11 cellular contexts compared by ENCODE assay signal in genomic region chr22:36395922-36396321, GRCh38. TPM values are rescaled to one million over a fixed set of nuclear protein-coding genes. Genes with fewer than 3 reads are reported as not detected.
DNase-seq lines count a peak whose midpoint lies in the region; ATAC-seq lines count a peak whose summit lies in the region.
"Had no signal": no experiment of that assay in that cellular context is flagged by ENCODE, and none has a peak within 500 bp of the region (broad histone marks: within the 10 kb centered on the region; RNA-seq: fewer than 3 reads in every experiment).

No MANE protein-coding gene starts in this region.

- H2AFZ ChIP-seq in trophoblast cell (ENCODE audit: insufficient read depth, low read length, poor library complexity) = no peak overlapping the region

- peak overlapping the region; percentile 2 for H2BK120ac ChIP-seq in trophoblast cell (ENCODE audit: insufficient read depth, low read length, poor library complexity)

- no peak overlapping the region for H4K91ac ChIP-seq in trophoblast cell (ENCODE audit: low read depth, low read length)

- H3K9me3 ChIP-seq in trophoblast cell (ENCODE audit: insufficient read depth, low read depth, low read length) = no peaks in the 10 kb centered on the region

- H3K4me1 ChIP-seq in trophoblast cell (ENCODE audit: control insufficient read depth in 1 of 2, insufficient read depth in 2 of 2, low read length in 2 of 2) = peaks cover 24 to 25% of the 10 kb centered on the region in 2 experiments

- no peak overlapping the region for H2BK5ac ChIP-seq in trophoblast cell (ENCODE audit: low read depth, low read length, poor library complexity)

- H3K79me2 ChIP-seq in trophoblast cell (ENCODE audit: control insufficient read depth, insufficient read depth, low read length, poor library complexity) = no peaks in the 10 kb centered on the region

- H3K4me3 ChIP-seq in trophoblast cell (ENCODE audit: low read depth, low read length) = no peak overlapping the region

- H3K4me2 ChIP-seq in trophoblast cell (ENCODE audit: low read length) = no peak overlapping the region

- H4K8ac ChIP-seq in trophoblast cell (ENCODE audit: low read depth, low read length) = no peak overlapping the region

- peaks cover 5% of the 10 kb centered on the region for H3K79me1 ChIP-seq in trophoblast cell (ENCODE audit: low read length)

- H3K9ac ChIP-seq in trophoblast cell (ENCODE audit: low read length) = no peak overlapping the region

- H3K23ac ChIP-seq in trophoblast cell (ENCODE audit: low read length) = no peak overlapping the region

- no peak overlapping the region for H2AK5ac ChIP-seq in trophoblast cell (ENCODE audit: low read length)

- H2BK12ac ChIP-seq in trophoblast cell (ENCODE audit: low read length) = no peak overlapping the region

- no peak for ATAC-seq in GM19395 (IDR thresholded peaks at IDR 0.05; ENCODE audit: unreplicated experiment)
- ATAC-seq in GM19463 (IDR thresholded peaks at IDR 0.05; ENCODE audit: unreplicated experiment) = no peak
- ATAC-seq: naive thymus-derived CD8-positive, alpha-beta T cell had no signal

- H3K36me3 ChIP-seq in trophoblast cell (ENCODE audit: control insufficient read depth in 1 of 2, insufficient read depth in 2 of 2, low read length in 2 of 2) = no peaks in the 10 kb centered on the region

- DNase-seq in GM03348 (ENCODE audit: low spot score) (peak; percentile 41), OCI-M1 (lab: John Stamatoyannopoulos, UW) (peak; percentile 47), epithelial cell of prostate (ENCODE audit: low read depth, low spot score) (peak; percentile 84), trophoblast cell (peak; percentile 81 to 98), HK-2 (ENCODE audit: unreplicated experiment) (no peak)
- DNase-seq: activated CD8-positive, alpha-beta memory T cell treated with anti-CD3 and anti-CD28 coated beads, Interleukin-2, amount 50 U/mL, for 48 hours; hippocampal formation; naive thymus-derived CD8-positive, alpha-beta T cell; NCI-H2081 treated with DMSO at 0.1 percent for 48 hours had no signal

- H3K4ac ChIP-seq in trophoblast cell (ENCODE audit: low read depth, low read length) = no peak overlapping the region

- H3K27ac ChIP-seq in epithelial cell of prostate (peak overlapping the region; percentile 93), trophoblast cell (ENCODE audit: low read depth, low read length) (peak overlapping the region; percentile 2)

- no peak overlapping the region for H3K14ac ChIP-seq in trophoblast cell (ENCODE audit: low read length)

- no peak overlapping the region for H4K12ac ChIP-seq in trophoblast cell (ENCODE audit: low read depth, low read length)

- H3K18ac ChIP-seq in trophoblast cell (ENCODE audit: low read length) = no peak overlapping the region

- WGBS in trophoblast cell (ENCODE audit: extremely low coverage, insufficient coverage, insufficient read length) = no CpG with 5 or more reads among the region's 2 CpGs

- H3K27me3 ChIP-seq in trophoblast cell (ENCODE audit: insufficient read depth, low read length) = no peaks in the 10 kb centered on the region

RNA-seq across cellular contexts. Expression of gene MYH9, which starts 8.2 kb away (rescaled TPM):
- polyA plus RNA-seq in trophoblast cell (2013) = 280 and 288 TPM in 2 replicates
